23 cellular contexts compared by ENCODE assay signal in the genomic region with DNA sequence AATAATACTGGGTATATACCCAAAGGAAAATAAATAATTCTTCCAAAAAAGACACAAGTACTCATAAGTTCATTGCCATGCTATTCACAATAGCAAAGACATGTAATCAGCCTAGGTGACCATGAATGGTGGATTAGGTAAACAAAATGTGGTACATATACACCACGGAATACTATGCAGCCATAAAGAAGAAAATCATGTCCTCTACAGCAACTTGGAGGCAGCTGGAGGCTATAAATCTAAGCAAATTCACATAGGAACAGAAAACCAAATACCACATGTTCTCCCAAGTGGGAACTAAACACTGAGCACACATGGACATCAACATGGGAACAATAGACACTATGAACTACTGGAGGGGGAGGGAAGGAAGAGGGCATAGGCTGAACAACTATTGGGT.
"Had no signal": no experiment of that assay in that cellular context is flagged by ENCODE, and none has a peak within 500 bp of the region (broad histone marks: within the 10 kb centered on the region; RNA-seq: fewer than 3 reads in every experiment).

No MANE protein-coding gene starts in this region.

- H3K4me3 Mint-ChIP-seq: dendritic cell treated with granulocyte-macrophage colony-stimulating factor and Interleukin-4, amounts not matched to agents 40 ng/mL and 50 ng/mL, for 4 days; immature natural killer cell; naive thymus-derived CD4-positive, alpha-beta T cell had no signal

- ATAC-seq: foreskin keratinocyte; gastroesophageal sphincter; heart left ventricle; left colon; left lobe of liver; left ventricle myocardium superior; lower lobe of right lung; naive thymus-derived CD4-positive, alpha-beta T cell had no signal

- H3K9me3 ChIP-seq: colonic mucosa, esophagus muscularis mucosa, gastroesophageal sphincter, heart left ventricle, lower lobe of right lung had no signal

- H3K4me2 ChIP-seq: hepatocyte had no signal

- H3K27ac ChIP-seq: colonic mucosa, esophagus muscularis mucosa, foreskin keratinocyte, gastroesophageal sphincter, heart left ventricle, hepatocyte, lower lobe of right lung had no signal

- H3K4me1 ChIP-seq: colonic mucosa, esophagus muscularis mucosa, foreskin keratinocyte, gastroesophageal sphincter, lower lobe of right lung had no signal

- H3K27me3 Mint-ChIP-seq: dendritic cell treated with granulocyte-macrophage colony-stimulating factor and Interleukin-4, amounts not matched to agents 40 ng/mL and 50 ng/mL, for 4 days; naive thymus-derived CD4-positive, alpha-beta T cell had no signal

- FAIRE-seq: endothelial cell of umbilical vein, frontal cortex, kidney had no signal

- H3K27me3 ChIP-seq: colonic mucosa, esophagus muscularis mucosa, foreskin keratinocyte, gastroesophageal sphincter, heart left ventricle, hepatocyte had no signal

- H2AFZ ChIP-seq: hepatocyte had no signal

- H3K4me1 Mint-ChIP-seq: immature natural killer cell had no signal

- H3K36me3 ChIP-seq: colonic mucosa had no signal

- H3K4me3 ChIP-seq: colonic mucosa, esophagus muscularis mucosa, gastroesophageal sphincter, heart left ventricle, hepatocyte, lower lobe of right lung had no signal

- H3K27ac Mint-ChIP-seq: dendritic cell treated with granulocyte-macrophage colony-stimulating factor and Interleukin-4, amounts not matched to agents 40 ng/mL and 50 ng/mL, for 4 days had no signal

- DNase-seq: colonic mucosa; cortex of kidney; effector CD8-positive, alpha-beta T cell; foreskin keratinocyte; heart left ventricle; hypothalamus; immature natural killer cell; islet precursor cell; kidney; kidney glomerular epithelial cell; left colon; left ventricle myocardium superior; lower lobe of right lung; mesendoderm; midbrain; naive thymus-derived CD4-positive, alpha-beta T cell had no signal

- H3K9me3 Mint-ChIP-seq: immature natural killer cell had no signal
